In genomic region chr18:40917096-40917495, GRCh38 we compare ENCODE assay signal across 17 cellular contexts.
DNase-seq lines count a peak whose midpoint lies in the region; ATAC-seq and TF ChIP-seq lines count a peak whose summit lies in the region.
"Had no signal": no experiment of that assay in that cellular context is flagged by ENCODE, and none has a peak within 500 bp of the region (broad histone marks: within the 10 kb centered on the region; RNA-seq: fewer than 3 reads in every experiment).

No MANE protein-coding gene starts in this region.

- TF ChIP-seq CTCF in fibroblast of mammary gland (conservative IDR thresholded peaks at IDR 0.05; ENCODE audit: control insufficient read depth, insufficient read depth, low read depth, low read length) (no peak), neural cell (IDR thresholded peaks at IDR 0.05; ENCODE audit: poor library complexity, severe bottlenecking) (no peak), adrenal gland (IDR thresholded peaks at IDR 0.05) (no peak), esophagus squamous epithelium (IDR thresholded peaks at IDR 0.05) (no peak)

- H3K27me3 ChIP-seq in neural cell (ENCODE audit: insufficient read depth, low read depth, low read length) = no peaks in the 10 kb centered on the region
- no peaks in the 10 kb centered on the region for H3K27me3 ChIP-seq in adrenal gland
- no peaks in the 10 kb centered on the region for H3K27me3 ChIP-seq in esophagus squamous epithelium
- H3K27me3 ChIP-seq: BE2C had no signal

- H3K27ac Mint-ChIP-seq in activated naive CD4-positive, alpha-beta T cell treated with anti-CD3 and anti-CD28 coated beads, Interleukin-2, amount 50 U/mL, for 72 hours = no peak overlapping the region
- H3K27ac Mint-ChIP-seq: CD8-positive, alpha-beta T cell had no signal

- no peak overlapping the region for H3K9ac ChIP-seq in neural cell (ENCODE audit: low read length)
- H3K9ac ChIP-seq: KMS-11 had no signal

- H3K79me2 ChIP-seq in neural cell (replicated peaks; ENCODE audit: insufficient read depth, low read length) = no peaks in the 10 kb centered on the region

- no peaks in the 10 kb centered on the region for H3K9me2 ChIP-seq in neural cell (ENCODE audit: insufficient read depth, low read length)

- H3K27ac ChIP-seq in neural cell (ENCODE audit: low read length) = no peak overlapping the region
- H3K27ac ChIP-seq in adrenal gland = no peak overlapping the region
- no peak overlapping the region for H3K27ac ChIP-seq in esophagus squamous epithelium
- H3K27ac ChIP-seq: HL-60, KMS-11, PC-9 had no signal

- ATAC-seq in activated naive CD4-positive, alpha-beta T cell treated with anti-CD3 and anti-CD28 coated beads, Interleukin-2, amount 50 U/mL, for 72 hours = no peak
- ATAC-seq: CD8-positive, alpha-beta T cell had no signal

- no peak overlapping the region for H2AFZ ChIP-seq in neural cell (ENCODE audit: low read depth, low read length)
- H2AFZ ChIP-seq: PC-9 had no signal

- no peaks in the 10 kb centered on the region for H4K20me1 ChIP-seq in neural cell (ENCODE audit: insufficient read depth)

- TF ChIP-seq POLR2A in adrenal gland (IDR thresholded peaks at IDR 0.05) = no peak
- no peak for TF ChIP-seq POLR2A in esophagus squamous epithelium (IDR thresholded peaks at IDR 0.05)

- peak; percentile 34 for TF ChIP-seq EP300 in neural cell (conservative IDR thresholded peaks at IDR 0.05; ENCODE audit: poor library complexity, severe bottlenecking)

- H3K9me3 Mint-ChIP-seq in activated naive CD4-positive, alpha-beta T cell treated with anti-CD3 and anti-CD28 coated beads, Interleukin-2, amount 50 U/mL, for 72 hours = peaks cover 19 to 28% of the 10 kb centered on the region in 2 donors

- H3K36me3 Mint-ChIP-seq in activated naive CD4-positive, alpha-beta T cell treated with anti-CD3 and anti-CD28 coated beads, Interleukin-2, amount 50 U/mL, for 72 hours = no peaks in the 10 kb centered on the region
- H3K36me3 Mint-ChIP-seq: CD8-positive, alpha-beta T cell had no signal

- H3K4me3 ChIP-seq in fibroblast of mammary gland (ENCODE audit: control insufficient read depth, low read depth, low read length) = no peak overlapping the region
- no peak overlapping the region for H3K4me3 ChIP-seq in neural cell (ENCODE audit: low read length)
- no peak overlapping the region for H3K4me3 ChIP-seq in adrenal gland
- no peak overlapping the region for H3K4me3 ChIP-seq in esophagus squamous epithelium
- H3K4me3 ChIP-seq: PC-9 had no signal

- H3K4me1 ChIP-seq in adrenal gland (replicated peaks in 1 of 2) (no peaks in the 10 kb centered on the region), esophagus squamous epithelium (no peaks in the 10 kb centered on the region)
- H3K4me1 ChIP-seq: BE2C had no signal

- H3K9me3 ChIP-seq in neural cell (ENCODE audit: low read length) = no peaks in the 10 kb centered on the region
- no peaks in the 10 kb centered on the region for H3K9me3 ChIP-seq in adrenal gland (replicated peaks in 1 of 3)
- H3K9me3 ChIP-seq in esophagus squamous epithelium = no peaks in the 10 kb centered on the region
- H3K9me3 ChIP-seq: BE2C had no signal

- intact Hi-C loops in adrenal gland (cut with DNase I) (no loop called here), esophagus squamous epithelium (cut with DNase I) (no loop called here)

- H3F3A ChIP-seq in neural cell (ENCODE audit: insufficient read depth, low read length, poor library complexity, severe bottlenecking) = no peaks in the 10 kb centered on the region

- no peak overlapping the region for H3K4me2 ChIP-seq in neural cell (ENCODE audit: low read length)
- H3K4me2 ChIP-seq: KMS-11, PC-9 had no signal

- peak; percentile 6 for TF ChIP-seq RAD21 in neural cell (conservative IDR thresholded peaks at IDR 0.05)

- DNase-seq in EH (ENCODE audit: low read depth) (peak; percentile 62), amniotic epithelial cell (ENCODE audit: low read depth) (peak; percentile 23), fibroblast of mammary gland (ENCODE audit: low read depth) (peak; percentile 43), adrenal gland (no peak), esophagus squamous epithelium (lab: John Stamatoyannopoulos, UW) (no peak)
- DNase-seq in activated naive CD4-positive, alpha-beta T cell treated with anti-CD3 and anti-CD28 coated beads, Interleukin-2, amount 50 U/mL, for 72 hours (ENCODE audit: low spot score in 2 of 2) = no peak
- DNase-seq: ACHN; BE2C; CD8-positive, alpha-beta T cell; MM.1S; NCI-H1105; NCI-H1694 treated with DMSO at 0.1 percent for 48 hours; NCI-H446; PC-9 had no signal

- H3K36me3 ChIP-seq in neural cell (ENCODE audit: insufficient read depth, low read length) (no peaks in the 10 kb centered on the region), adrenal gland (replicated peaks in 1 of 2) (no peaks in the 10 kb centered on the region), esophagus squamous epithelium (no peaks in the 10 kb centered on the region)
- H3K36me3 ChIP-seq: BE2C had no signal

TF ChIP-seq in neural cell, 6 proteins besides CTCF, POLR2A, EP300 and RAD21:
- TF ChIP-seq POLR2AphosphoS5 (IDR thresholded peaks at IDR 0.05) = no peak
- TF ChIP-seq MXI1 (conservative IDR thresholded peaks at IDR 0.05; ENCODE audit: poor library complexity, severe bottlenecking) = no peak
- no peak for TF ChIP-seq SMC3 (conservative IDR thresholded peaks at IDR 0.05; ENCODE audit: poor library complexity)
- TF ChIP-seq TAF1 (IDR thresholded peaks at IDR 0.05; ENCODE audit: low read depth) = no peak
- TF ChIP-seq, protein P1, sequence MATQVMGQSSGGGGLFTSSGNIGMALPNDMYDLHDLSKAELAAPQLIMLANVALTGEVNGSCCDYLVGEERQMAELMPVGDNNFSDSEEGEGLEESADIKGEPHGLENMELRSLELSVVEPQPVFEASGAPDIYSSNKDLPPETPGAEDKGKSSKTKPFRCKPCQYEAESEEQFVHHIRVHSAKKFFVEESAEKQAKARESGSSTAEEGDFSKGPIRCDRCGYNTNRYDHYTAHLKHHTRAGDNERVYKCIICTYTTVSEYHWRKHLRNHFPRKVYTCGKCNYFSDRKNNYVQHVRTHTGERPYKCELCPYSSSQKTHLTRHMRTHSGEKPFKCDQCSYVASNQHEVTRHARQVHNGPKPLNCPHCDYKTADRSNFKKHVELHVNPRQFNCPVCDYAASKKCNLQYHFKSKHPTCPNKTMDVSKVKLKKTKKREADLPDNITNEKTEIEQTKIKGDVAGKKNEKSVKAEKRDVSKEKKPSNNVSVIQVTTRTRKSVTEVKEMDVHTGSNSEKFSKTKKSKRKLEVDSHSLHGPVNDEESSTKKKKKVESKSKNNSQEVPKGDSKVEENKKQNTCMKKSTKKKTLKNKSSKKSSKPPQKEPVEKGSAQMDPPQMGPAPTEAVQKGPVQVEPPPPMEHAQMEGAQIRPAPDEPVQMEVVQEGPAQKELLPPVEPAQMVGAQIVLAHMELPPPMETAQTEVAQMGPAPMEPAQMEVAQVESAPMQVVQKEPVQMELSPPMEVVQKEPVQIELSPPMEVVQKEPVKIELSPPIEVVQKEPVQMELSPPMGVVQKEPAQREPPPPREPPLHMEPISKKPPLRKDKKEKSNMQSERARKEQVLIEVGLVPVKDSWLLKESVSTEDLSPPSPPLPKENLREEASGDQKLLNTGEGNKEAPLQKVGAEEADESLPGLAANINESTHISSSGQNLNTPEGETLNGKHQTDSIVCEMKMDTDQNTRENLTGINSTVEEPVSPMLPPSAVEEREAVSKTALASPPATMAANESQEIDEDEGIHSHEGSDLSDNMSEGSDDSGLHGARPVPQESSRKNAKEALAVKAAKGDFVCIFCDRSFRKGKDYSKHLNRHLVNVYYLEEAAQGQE (IDR thresholded peaks at IDR 0.05; ENCODE audit: borderline replicate concordance) = no peak
- TF ChIP-seq EZH2 (IDR thresholded peaks at IDR 0.05; ENCODE audit: borderline replicate concordance, insufficient read depth, low read length, poor library complexity, severe bottlenecking) = no peak

Comparison
In these comparisons a context has a peak if more than half of its experiments do, and no peak if none do; other contexts are left out.
1. DNase-seq: peak in EH (single experiment), amniotic epithelial cell (single experiment) and fibroblast of mammary gland (single experiment); none in adrenal gland (0 of 7), esophagus squamous epithelium (single experiment) and activated naive CD4-positive, alpha-beta T cell treated with anti-CD3 and anti-CD28 coated beads, Interleukin-2, amount 50 U/mL, for 72 hours (0 of 2).